ENCODE assay signal across 9 cellular contexts in the genomic region with DNA sequence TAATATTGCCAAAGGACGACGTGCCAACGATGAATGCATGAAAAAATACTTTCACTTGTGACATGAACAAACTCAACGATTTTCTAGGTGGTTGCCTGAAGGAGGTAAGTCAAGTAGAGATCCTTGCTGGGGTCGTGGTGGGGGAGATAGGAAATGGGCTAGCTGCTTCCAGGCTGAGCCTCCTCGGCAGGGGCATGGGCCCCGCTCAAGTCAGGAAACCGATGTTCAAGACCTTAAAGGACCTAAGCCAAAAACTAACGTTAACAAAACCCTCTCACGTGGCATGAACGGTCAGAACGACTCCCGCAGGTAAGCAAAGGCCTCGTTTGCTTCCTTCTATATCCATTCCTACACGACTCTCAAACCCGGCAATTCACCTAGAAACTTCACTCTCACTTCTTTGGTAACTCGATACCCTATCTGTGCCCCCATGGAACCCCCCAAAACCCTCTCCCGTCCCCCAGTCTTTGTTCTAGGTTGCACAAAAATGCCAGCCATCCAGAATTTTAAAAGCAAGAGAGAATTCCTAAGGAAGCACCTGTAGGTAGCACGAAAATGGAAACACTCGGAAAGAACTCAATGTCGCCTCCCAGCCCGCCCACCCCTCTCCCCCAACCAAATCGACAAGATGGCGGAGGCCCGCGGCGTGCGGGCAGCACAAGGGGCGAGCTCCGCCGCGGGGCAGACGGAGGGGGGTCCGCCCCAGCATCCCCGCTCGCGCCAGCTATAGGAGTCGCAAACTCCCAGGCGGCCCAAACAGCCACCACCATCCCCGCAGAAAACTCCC. TPM values are rescaled to one million over a fixed set of nuclear protein-coding genes. Genes with fewer than 3 reads are reported as not detected.
DNase-seq lines count a peak whose midpoint lies in the region; ATAC-seq and TF ChIP-seq lines count a peak whose summit lies in the region.
"Had no signal": no experiment of that assay in that cellular context is flagged by ENCODE, and none has a peak within 500 bp of the region (broad histone marks: within the 10 kb centered on the region; RNA-seq: fewer than 3 reads in every experiment).

No MANE protein-coding gene starts in this region.

- peaks cover 0 to 4% (median 0%) of the 10 kb centered on the region in 5 experiments for H3K9me3 Mint-ChIP-seq in brain

- DNase-seq in CD1c-positive myeloid dendritic cell (ENCODE audit: extremely low spot score) (peak; percentile 27), HAP-1 (ENCODE audit: low spot score in 2 of 2) (peak in 1 of 2 experiments; percentile 58), OCI-LY7 (ENCODE audit: low spot score) (peak; percentile 67), left lobe of liver (ENCODE audit: low spot score) (no peak), stomach (no peak), hepatic stellate cell (ENCODE audit: low spot score) (no peak), HCEC 1CT (no peak)

- H4K20me1 ChIP-seq in OCI-LY7 (ENCODE audit: insufficient read depth, low read length), result peaks cover 28% of the 10 kb centered on the region

- H3K27ac ChIP-seq in OCI-LY7 (ENCODE audit: low read depth, low read length, poor library complexity, severe bottlenecking) (peak overlapping the region; percentile 73), stomach (peak overlapping the region; percentile 90 to 98 (median 96))

- ATAC-seq in left lobe of liver, result peak; percentile 2

- peak overlapping the region; percentile 100 for H3K4me3 ChIP-seq in HAP-1
- H3K4me3 ChIP-seq in OCI-LY7 (ENCODE audit: low read depth, low read length, poor library complexity, severe bottlenecking), result peak overlapping the region; percentile 99
- H3K4me3 ChIP-seq in stomach, result peak overlapping the region; percentile 79 to 97 (median 84)

- WGBS in stomach, 5 donors, result 0 to 1% (median 0%) methylated on average over 25 to 40 of the region's 40 CpGs

- H3K27me3 ChIP-seq in HAP-1 (ENCODE audit: low read depth) (no peaks in the 10 kb centered on the region), stomach (no peaks in the 10 kb centered on the region)

- TSS peak; percentile 86 for BruUV-seq in OCI-LY7 (replicated peaks; lab: Mats Ljungman, UMichigan)

- no peaks in the 10 kb centered on the region for H3K9me3 ChIP-seq in HAP-1
- H3K9me3 ChIP-seq in OCI-LY7 (ENCODE audit: low read length), result no peaks in the 10 kb centered on the region
- no peaks in the 10 kb centered on the region for H3K9me3 ChIP-seq in stomach

- peak overlapping the region; percentile 91 for H3K4me2 ChIP-seq in OCI-LY7 (ENCODE audit: low read length)

- peaks cover 46% of the 10 kb centered on the region for H3K4me1 Mint-ChIP-seq in brain

- no peaks in the 10 kb centered on the region for H3K9me2 ChIP-seq in OCI-LY7 (ENCODE audit: insufficient read depth, low read length)

- no peak for TF ChIP-seq EP300 in stomach (IDR thresholded peaks at IDR 0.05)

- peaks cover 25% of the 10 kb centered on the region for H3K4me1 ChIP-seq in HAP-1
- peaks cover 22% of the 10 kb centered on the region for H3K4me1 ChIP-seq in OCI-LY7 (ENCODE audit: insufficient read depth, low read length, poor library complexity, severe bottlenecking)
- peaks cover 18 to 36% (median 27%) of the 10 kb centered on the region in 4 donors for H3K4me1 ChIP-seq in stomach

- H3K36me3 Mint-ChIP-seq in brain, result peaks cover 17% of the 10 kb centered on the region

- peaks cover 45% of the 10 kb centered on the region for H3K79me2 ChIP-seq in OCI-LY7 (ENCODE audit: insufficient read depth, low read depth, low read length)

- CTCF ChIA-PET in OCI-LY7 (lab: Charles Lee; ENCODE audit: unreplicated experiment), result no interaction called here

- in situ Hi-C loops in HAP-1 (cut with MboI; ENCODE audit: low sequenced_read_pairs), result no loop called here

- H3K27ac Mint-ChIP-seq in brain, result peak overlapping the region; percentile 100

- H3K4me3 Mint-ChIP-seq in brain, result peak overlapping the region; percentile 96 to 100 (median 98)

- no peak overlapping the region for H2AFZ ChIP-seq in OCI-LY7 (ENCODE audit: low read length)

- POLR2A ChIA-PET in OCI-LY7 (lab: Charles Lee), result interaction anchor here (0.6 kb wide), 1 partner anchor 248 kb away, joined by 3 read pairs; no protein-coding TSS in a partner anchor

- intact Hi-C loops in OCI-LY7 (cut with micrococcal nuclease; ENCODE audit: unreplicated experiment), result loop anchor here (2.0 to 10.0 kb wide), 2 partner anchors 15 to 459 kb away; no protein-coding TSS in a partner anchor
- intact Hi-C loops in stomach (cut with DNase I; ENCODE audit: low total_unique reads), result no loop called here

- no peak for TF ChIP-seq CTCF in OCI-LY7 (conservative IDR thresholded peaks at IDR 0.05; ENCODE audit: low read length)
- TF ChIP-seq CTCF in brain (conservative IDR thresholded peaks at IDR 0.05), result no peak
- no peak for TF ChIP-seq CTCF in stomach (IDR thresholded peaks at IDR 0.05)

- H3K36me3 ChIP-seq in HAP-1 (replicated peaks), result peaks cover 55% of the 10 kb centered on the region
- H3K36me3 ChIP-seq in OCI-LY7 (ENCODE audit: insufficient read depth, low read length), result peaks cover 49% of the 10 kb centered on the region
- H3K36me3 ChIP-seq in stomach, result peaks cover 5 to 32% (median 30%) of the 10 kb centered on the region in 4 donors

- no peak for TF ChIP-seq POLR2A in stomach (IDR thresholded peaks at IDR 0.05)

- peaks cover 18% of the 10 kb centered on the region for H3K27me3 Mint-ChIP-seq in brain

RNA-seq across cellular contexts. Expression of a gene that starts 13.6 kb away (rescaled TPM):
- total RNA-seq in OCI-LY7 (2014; rRNA removed; shearing (Covaris generic)), result not detected in 2 replicates
- not detected in 2 replicates for total RNA-seq in OCI-LY7 (2022)
- polyA plus RNA-seq in brain (ENCODE audit: insufficient read depth, low read depth, low replicate concordance), result not detected
- not detected for total RNA-seq in left lobe of liver
- not detected for total RNA-seq in stomach
- not detected for polyA plus RNA-seq in stomach
- total RNA-seq: M059J had no signal

RNA-seq across cellular contexts. Expression of a gene that starts 19.8 kb away (rescaled TPM):
- not detected in 2 replicates for total RNA-seq in OCI-LY7 (2014; rRNA removed; shearing (Covaris generic))
- 3.4 and 5.1 TPM in 2 replicates for total RNA-seq in OCI-LY7 (2022)
- not detected for polyA plus RNA-seq in brain (ENCODE audit: insufficient read depth, low read depth, low replicate concordance)
- total RNA-seq in left lobe of liver, result 0.75 TPM
- total RNA-seq in stomach, result 10 to 100 TPM in 1 of 5 donors, 1 to 10 TPM in 1, not detected in 3; 4.1 to 55.0 TPM
- 10 to 100 TPM in 1 of 3 donors, 1 to 10 TPM in 2; 6.0 to 12.8 (median 6.9) TPM for polyA plus RNA-seq in stomach
- total RNA-seq: M059J had no signal

RNA-seq across cellular contexts. Expression of a gene that starts 29.5 kb away (rescaled TPM):
- total RNA-seq in OCI-LY7 (2014; rRNA removed; shearing (Covaris generic)), result not detected in 2 replicates
- not detected in 2 replicates for total RNA-seq in OCI-LY7 (2022)
- not detected for polyA plus RNA-seq in brain (ENCODE audit: insufficient read depth, low read depth, low replicate concordance)
- total RNA-seq in left lobe of liver, result not detected
- not detected for total RNA-seq in stomach
- not detected for polyA plus RNA-seq in stomach
- total RNA-seq: M059J had no signal

RNA-seq across cellular contexts. Expression of a gene that starts 33.6 kb away (rescaled TPM):
- total RNA-seq in OCI-LY7 (2014; rRNA removed; shearing (Covaris generic)), result not detected in 2 replicates
- total RNA-seq in OCI-LY7 (2022) (not detected in 2 replicates), left lobe of liver (not detected), stomach (not detected)
- polyA plus RNA-seq in brain (ENCODE audit: insufficient read depth, low read depth, low replicate concordance) (not detected), stomach (not detected)
- total RNA-seq: M059J had no signal

RNA-seq across cellular contexts. Expression of a gene that starts 50.9 kb away (rescaled TPM):
- not detected in 2 replicates for total RNA-seq in OCI-LY7 (2014; rRNA removed; shearing (Covaris generic))
- total RNA-seq in OCI-LY7 (2022), result not detected in 2 replicates
- not detected for polyA plus RNA-seq in brain (ENCODE audit: insufficient read depth, low read depth, low replicate concordance)
- not detected for total RNA-seq in left lobe of liver
- total RNA-seq in stomach, result 100 to 1,000 TPM in 1 of 5 donors, 10 to 100 TPM in 1, not detected in 3; 46.9 to 134 TPM
- not detected for polyA plus RNA-seq in stomach
- total RNA-seq: M059J had no signal

Comparison
In these comparisons a context has a peak if more than half of its experiments do, and no peak if none do; other contexts are left out.
1. DNase-seq: peak in CD1c-positive myeloid dendritic cell (single experiment) and OCI-LY7 (single experiment); none in left lobe of liver (single experiment), stomach (single experiment), hepatic stellate cell (single experiment) and HCEC 1CT (single experiment).
2. Peak in every context shown above with its lines, with median percentiles within 50 percentile points of each other: H3K4me3 ChIP-seq.